Comparison of ENCODE assay signal across 10 cellular contexts in the genomic region with DNA sequence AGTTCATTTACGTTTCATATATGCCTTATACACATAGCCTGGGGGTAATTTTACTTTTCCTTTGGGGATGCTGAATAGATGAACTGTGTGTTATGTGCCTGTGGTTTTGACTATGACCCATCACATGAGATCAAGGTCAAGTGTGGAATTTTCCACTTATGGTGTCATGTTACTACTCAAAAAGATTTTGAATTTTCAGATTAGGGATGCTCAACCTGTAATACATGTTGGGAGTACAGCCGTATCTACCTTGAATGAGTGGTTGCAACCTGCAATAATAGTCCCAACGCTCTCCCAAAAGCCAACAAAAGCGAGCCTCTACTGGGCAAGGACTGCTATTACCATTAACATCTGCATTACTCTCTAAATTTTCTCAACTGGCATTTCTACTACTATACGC.
DNase-seq lines count a peak whose midpoint lies in the region; FAIRE-seq and TF ChIP-seq lines count a peak whose summit lies in the region.
"Had no signal": no experiment of that assay in that cellular context is flagged by ENCODE, and none has a peak within 500 bp of the region (broad histone marks: within the 10 kb centered on the region; RNA-seq: fewer than 3 reads in every experiment).

No MANE protein-coding gene starts in this region.

- H3K4me3 ChIP-seq in retinal pigment epithelial cell (ENCODE audit: low read length) = no peak overlapping the region

- FAIRE-seq in D721Med (lab: Jason Lieb, UNC) = no peak

- peak overlapping the region; percentile 41 for H3K27ac ChIP-seq in epithelial cell of prostate

- in situ Hi-C loops in G401 (cut with HindIII; ENCODE audit: low sequenced_read_pairs) = no loop called here

- DNase-seq in NCI-H2107 treated with DMSO at 0.1 percent for 48 hours (lab: John Stamatoyannopoulos, UW; ENCODE audit: unreplicated experiment) (peak; percentile 59), NCI-H2107 (lab: John Stamatoyannopoulos, UW) (no peak), NCI-H2227 (lab: John Stamatoyannopoulos, UW; ENCODE audit: unreplicated experiment) (peak; percentile 39), epithelial cell of prostate (ENCODE audit: low read depth, low spot score) (no peak), retinal pigment epithelial cell (ENCODE audit: low read depth) (no peak), D721Med (ENCODE audit: insufficient read length, low spot score) (no peak), DMS 273 (lab: John Stamatoyannopoulos, UW; ENCODE audit: unreplicated experiment) (no peak), G401 (ENCODE audit: low spot score) (no peak)
- DNase-seq: activated naive CD8-positive, alpha-beta T cell treated with anti-CD3 and anti-CD28 coated beads, Interleukin-2, amount 10 ng/mL, durations not matched to agents 7 days and 5 days; Caco-2 had no signal

- TF ChIP-seq CTCF in retinal pigment epithelial cell (conservative IDR thresholded peaks at IDR 0.05; ENCODE audit: low read depth, low read length) = peak; percentile 15
- no peak for TF ChIP-seq CTCF in D721Med (IDR thresholded peaks at IDR 0.05; ENCODE audit: insufficient read depth, missing control alignments)

Comparison
In these comparisons a context has a peak if more than half of its experiments do, and no peak if none do; other contexts are left out.
1. DNase-seq: peak in NCI-H2107 treated with DMSO at 0.1 percent for 48 hours (single experiment) and NCI-H2227 (single experiment); none in NCI-H2107 (single experiment), epithelial cell of prostate (single experiment), retinal pigment epithelial cell (single experiment), D721Med (single experiment), DMS 273 (single experiment) and G401 (single experiment).